ENCODE assay signal across 10 cellular contexts in genomic region chr5:115419794-115420585, GRCh38.
DNase-seq lines count a peak whose midpoint lies in the region; ATAC-seq, FAIRE-seq and TF ChIP-seq lines count a peak whose summit lies in the region.
"Had no signal": no experiment of that assay in that cellular context is flagged by ENCODE, and none has a peak within 500 bp of the region (broad histone marks: within the 10 kb centered on the region; RNA-seq: fewer than 3 reads in every experiment).

No MANE protein-coding gene starts in this region.

- DNase-seq in AG20443 (ENCODE audit: low spot score) (peak; percentile 85), MG63 (peak; percentile 83), bronchial epithelial cell (ENCODE audit: low read depth) (peak; percentile 94), lower lobe of right lung (no peak), NCI-H1092 (lab: John Stamatoyannopoulos, UW) (no peak), Ammon's horn (ENCODE audit: low spot score) (no peak), right atrium auricular region (ENCODE audit: low spot score) (no peak)
- DNase-seq in activated T-helper 1 cell treated with anti-CD3 and anti-CD28 coated beads, Interleukin-12 subunit alpha, Interleukin-12 subunit beta, Interleukin-2, Interleukin-4 antibody, amounts not matched to agents 30 ng/mL and 10 ng/mL and 1 ng/mL, durations not matched to agents 14 hours and 24 hours and 36 hours (ENCODE audit: low spot score): no peak
- DNase-seq: GF-D8 had no signal

- ATAC-seq in lower lobe of right lung: peak; percentile 43 to 54

- TF ChIP-seq CTCF in bronchial epithelial cell (IDR thresholded peaks at IDR 0.05; ENCODE audit: insufficient read depth, low read length, severe bottlenecking) (no peak), lower lobe of right lung (IDR thresholded peaks at IDR 0.05) (no peak), right atrium auricular region (IDR thresholded peaks at IDR 0.05) (no peak)

- no peak overlapping the region for H3K27ac Mint-ChIP-seq in activated T-helper 1 cell treated with anti-CD3 and anti-CD28 coated beads, Interleukin-12 subunit alpha, Interleukin-12 subunit beta, Interleukin-2, Interleukin-4 antibody, amounts not matched to agents 30 ng/mL and 10 ng/mL and 1 ng/mL, durations not matched to agents 14 hours and 24 hours and 36 hours
- H3K27ac Mint-ChIP-seq: activated naive CD8-positive, alpha-beta T cell had no signal

- H3K27me3 ChIP-seq in MG63 (no peaks in the 10 kb centered on the region), bronchial epithelial cell (ENCODE audit: control insufficient read depth, insufficient read depth, low read length) (no peaks in the 10 kb centered on the region), lower lobe of right lung (ENCODE audit: low read depth) (no peaks in the 10 kb centered on the region), right atrium auricular region (no peaks in the 10 kb centered on the region)

- H3K27ac ChIP-seq in lower lobe of right lung (no peak overlapping the region), right atrium auricular region (peak overlapping the region in 1 of 2 donors; percentile 61)

- no peak overlapping the region for H3K4me3 Mint-ChIP-seq in activated T-helper 1 cell treated with anti-CD3 and anti-CD28 coated beads, Interleukin-12 subunit alpha, Interleukin-12 subunit beta, Interleukin-2, Interleukin-4 antibody, amounts not matched to agents 30 ng/mL and 10 ng/mL and 1 ng/mL, durations not matched to agents 14 hours and 24 hours and 36 hours
- H3K4me3 Mint-ChIP-seq: activated naive CD8-positive, alpha-beta T cell had no signal

- H3K9me3 ChIP-seq in MG63: no peaks in the 10 kb centered on the region
- no peaks in the 10 kb centered on the region for H3K9me3 ChIP-seq in lower lobe of right lung
- H3K9me3 ChIP-seq in right atrium auricular region: no peaks in the 10 kb centered on the region

- peaks cover 10% of the 10 kb centered on the region for H3K27me3 Mint-ChIP-seq in activated T-helper 1 cell treated with anti-CD3 and anti-CD28 coated beads, Interleukin-12 subunit alpha, Interleukin-12 subunit beta, Interleukin-2, Interleukin-4 antibody, amounts not matched to agents 30 ng/mL and 10 ng/mL and 1 ng/mL, durations not matched to agents 14 hours and 24 hours and 36 hours (ENCODE audit: insufficient read depth)

- H3K4me1 ChIP-seq in lower lobe of right lung (peaks cover 25% of the 10 kb centered on the region), right atrium auricular region (peaks cover 0 to 54% of the 10 kb centered on the region in 2 donors)

- no peaks in the 10 kb centered on the region for H3K36me3 ChIP-seq in MG63
- H3K36me3 ChIP-seq in bronchial epithelial cell (ENCODE audit: control insufficient read depth, insufficient read depth, low read length): no peaks in the 10 kb centered on the region
- no peaks in the 10 kb centered on the region for H3K36me3 ChIP-seq in lower lobe of right lung
- H3K36me3 ChIP-seq in right atrium auricular region: no peaks in the 10 kb centered on the region

- peak; percentile 85 for FAIRE-seq in bronchial epithelial cell (lab: Jason Lieb, UNC)

- no peaks in the 10 kb centered on the region for H3K36me3 Mint-ChIP-seq in activated T-helper 1 cell treated with anti-CD3 and anti-CD28 coated beads, Interleukin-12 subunit alpha, Interleukin-12 subunit beta, Interleukin-2, Interleukin-4 antibody, amounts not matched to agents 30 ng/mL and 10 ng/mL and 1 ng/mL, durations not matched to agents 14 hours and 24 hours and 36 hours (ENCODE audit: low read depth)
- H3K36me3 Mint-ChIP-seq: activated naive CD8-positive, alpha-beta T cell had no signal

- H3K4me3 ChIP-seq in MG63: no peak overlapping the region
- no peak overlapping the region for H3K4me3 ChIP-seq in bronchial epithelial cell (ENCODE audit: low read depth, low read length)
- no peak overlapping the region for H3K4me3 ChIP-seq in lower lobe of right lung
- H3K4me3 ChIP-seq in right atrium auricular region: no peak overlapping the region

- H3K9me3 Mint-ChIP-seq in activated T-helper 1 cell treated with anti-CD3 and anti-CD28 coated beads, Interleukin-12 subunit alpha, Interleukin-12 subunit beta, Interleukin-2, Interleukin-4 antibody, amounts not matched to agents 30 ng/mL and 10 ng/mL and 1 ng/mL, durations not matched to agents 14 hours and 24 hours and 36 hours: no peaks in the 10 kb centered on the region

- intact Hi-C loops in lower lobe of right lung (cut with DNase I): no loop called here
- intact Hi-C loops in activated T-helper 1 cell treated with anti-CD3 and anti-CD28 coated beads, Interleukin-12 subunit alpha, Interleukin-12 subunit beta, Interleukin-2, Interleukin-4 antibody, amounts not matched to agents 30 ng/mL and 10 ng/mL and 1 ng/mL, durations not matched to agents 14 hours and 24 hours and 36 hours (cut with micrococcal nuclease): no loop called here

- H3K4me1 Mint-ChIP-seq in activated T-helper 1 cell treated with anti-CD3 and anti-CD28 coated beads, Interleukin-12 subunit alpha, Interleukin-12 subunit beta, Interleukin-2, Interleukin-4 antibody, amounts not matched to agents 30 ng/mL and 10 ng/mL and 1 ng/mL, durations not matched to agents 14 hours and 24 hours and 36 hours (ENCODE audit: low read depth): no peaks in the 10 kb centered on the region

Comparison
In these comparisons a context has a peak if more than half of its experiments do, and no peak if none do; other contexts are left out.
1. DNase-seq: peak in AG20443 (single experiment), MG63 (single experiment) and bronchial epithelial cell (single experiment); none in lower lobe of right lung (single experiment), NCI-H1092 (single experiment), activated T-helper 1 cell treated with anti-CD3 and anti-CD28 coated beads, Interleukin-12 subunit alpha, Interleukin-12 subunit beta, Interleukin-2, Interleukin-4 antibody, amounts not matched to agents 30 ng/mL and 10 ng/mL and 1 ng/mL, durations not matched to agents 14 hours and 24 hours and 36 hours (single experiment), Ammon's horn (single experiment) and right atrium auricular region (single experiment).